ENCODE assay signal across 1 cellular context in the genomic region with DNA sequence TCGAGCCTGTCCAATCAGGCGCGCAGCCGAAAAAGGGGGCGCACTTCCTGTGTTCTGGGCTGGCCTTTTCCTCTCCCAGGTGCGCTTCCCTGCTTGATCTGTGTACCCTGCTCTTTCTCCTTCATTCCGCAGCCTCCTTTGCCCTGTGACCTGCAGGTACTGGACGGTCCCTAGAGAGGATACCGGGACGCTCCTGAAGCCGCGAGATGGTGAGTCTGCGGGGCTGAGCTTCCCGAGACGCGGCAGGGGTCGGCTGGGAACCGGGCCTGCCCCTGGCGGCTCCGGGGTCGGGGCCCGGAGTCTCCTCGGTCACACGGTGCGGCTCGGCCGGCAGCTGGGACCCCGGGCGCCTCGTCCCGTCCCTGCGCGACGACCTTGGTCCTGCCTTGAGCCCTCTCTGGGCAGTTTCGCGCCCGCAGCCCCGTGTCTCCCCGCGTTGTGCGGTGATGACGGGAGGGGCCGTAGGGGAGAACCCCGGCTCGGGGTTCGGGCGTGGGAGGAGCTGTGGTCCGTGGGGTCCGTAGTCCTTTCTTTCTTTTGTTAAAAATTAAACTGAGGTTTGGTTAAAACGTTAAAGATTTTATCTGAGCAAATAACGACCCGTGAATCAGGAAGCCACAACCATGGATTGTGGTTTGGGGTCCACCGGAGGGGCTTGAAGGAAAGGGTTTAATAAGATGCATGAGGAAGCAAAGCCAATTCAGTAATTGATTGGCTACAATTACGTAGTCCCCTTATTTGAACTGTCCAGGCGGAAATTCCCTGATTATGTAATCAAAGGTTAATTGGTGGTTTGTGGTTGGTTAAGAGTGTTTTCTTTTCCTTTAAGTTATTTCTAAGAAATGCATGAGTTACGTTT.
A peak's percentile ranks its signal among the peaks of the same experiment; 100 is the strongest.
TF ChIP-seq lines count a peak whose summit lies in the region.

No MANE protein-coding gene starts in this region.

TF ChIP-seq in HepG2, 621 proteins besides CTCF, POLR2A, EP300 and RAD21 (continued from another document and continues in another):
- TF ChIP-seq, protein P1, sequence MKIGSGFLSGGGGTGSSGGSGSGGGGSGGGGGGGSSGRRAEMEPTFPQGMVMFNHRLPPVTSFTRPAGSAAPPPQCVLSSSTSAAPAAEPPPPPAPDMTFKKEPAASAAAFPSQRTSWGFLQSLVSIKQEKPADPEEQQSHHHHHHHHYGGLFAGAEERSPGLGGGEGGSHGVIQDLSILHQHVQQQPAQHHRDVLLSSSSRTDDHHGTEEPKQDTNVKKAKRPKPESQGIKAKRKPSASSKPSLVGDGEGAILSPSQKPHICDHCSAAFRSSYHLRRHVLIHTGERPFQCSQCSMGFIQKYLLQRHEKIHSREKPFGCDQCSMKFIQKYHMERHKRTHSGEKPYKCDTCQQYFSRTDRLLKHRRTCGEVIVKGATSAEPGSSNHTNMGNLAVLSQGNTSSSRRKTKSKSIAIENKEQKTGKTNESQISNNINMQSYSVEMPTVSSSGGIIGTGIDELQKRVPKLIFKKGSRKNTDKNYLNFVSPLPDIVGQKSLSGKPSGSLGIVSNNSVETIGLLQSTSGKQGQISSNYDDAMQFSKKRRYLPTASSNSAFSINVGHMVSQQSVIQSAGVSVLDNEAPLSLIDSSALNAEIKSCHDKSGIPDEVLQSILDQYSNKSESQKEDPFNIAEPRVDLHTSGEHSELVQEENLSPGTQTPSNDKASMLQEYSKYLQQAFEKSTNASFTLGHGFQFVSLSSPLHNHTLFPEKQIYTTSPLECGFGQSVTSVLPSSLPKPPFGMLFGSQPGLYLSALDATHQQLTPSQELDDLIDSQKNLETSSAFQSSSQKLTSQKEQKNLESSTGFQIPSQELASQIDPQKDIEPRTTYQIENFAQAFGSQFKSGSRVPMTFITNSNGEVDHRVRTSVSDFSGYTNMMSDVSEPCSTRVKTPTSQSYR (CRISPR knock-in tag; IDR thresholded peaks at IDR 0.05; ENCODE audit: borderline replicate concordance): no peak
- TF ChIP-seq, protein P2, sequence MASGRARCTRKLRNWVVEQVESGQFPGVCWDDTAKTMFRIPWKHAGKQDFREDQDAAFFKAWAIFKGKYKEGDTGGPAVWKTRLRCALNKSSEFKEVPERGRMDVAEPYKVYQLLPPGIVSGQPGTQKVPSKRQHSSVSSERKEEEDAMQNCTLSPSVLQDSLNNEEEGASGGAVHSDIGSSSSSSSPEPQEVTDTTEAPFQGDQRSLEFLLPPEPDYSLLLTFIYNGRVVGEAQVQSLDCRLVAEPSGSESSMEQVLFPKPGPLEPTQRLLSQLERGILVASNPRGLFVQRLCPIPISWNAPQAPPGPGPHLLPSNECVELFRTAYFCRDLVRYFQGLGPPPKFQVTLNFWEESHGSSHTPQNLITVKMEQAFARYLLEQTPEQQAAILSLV (CRISPR knock-in tag; IDR thresholded peaks at IDR 0.05; ENCODE audit: borderline replicate concordance): peak; percentile 96; the same call in 1 of the 2 replicates
- TF ChIP-seq SETDB1 (CRISPR knock-in tag; IDR thresholded peaks at IDR 0.05; ENCODE audit: borderline replicate concordance) (no peak), ZNF589 (CRISPR knock-in tag; conservative IDR thresholded peaks at IDR 0.05) (peak; percentile 85), RARA (CRISPR knock-in tag; IDR thresholded peaks at IDR 0.05) (peak; percentile 49), MEIS2 (CRISPR knock-in tag; IDR thresholded peaks at IDR 0.05) (no peak; the same call in 1 of the 2 replicates), U2AF2 (IDR thresholded peaks at IDR 0.05; ENCODE audit: low read depth, low read length) (no peak), HIVEP1 (CRISPR knock-in tag; IDR thresholded peaks at IDR 0.05) (peak; percentile 98), ZNF607 (CRISPR knock-in tag; IDR thresholded peaks at IDR 0.05; ENCODE audit: borderline replicate concordance) (peak; percentile 90)
- TF ChIP-seq, protein P3, sequence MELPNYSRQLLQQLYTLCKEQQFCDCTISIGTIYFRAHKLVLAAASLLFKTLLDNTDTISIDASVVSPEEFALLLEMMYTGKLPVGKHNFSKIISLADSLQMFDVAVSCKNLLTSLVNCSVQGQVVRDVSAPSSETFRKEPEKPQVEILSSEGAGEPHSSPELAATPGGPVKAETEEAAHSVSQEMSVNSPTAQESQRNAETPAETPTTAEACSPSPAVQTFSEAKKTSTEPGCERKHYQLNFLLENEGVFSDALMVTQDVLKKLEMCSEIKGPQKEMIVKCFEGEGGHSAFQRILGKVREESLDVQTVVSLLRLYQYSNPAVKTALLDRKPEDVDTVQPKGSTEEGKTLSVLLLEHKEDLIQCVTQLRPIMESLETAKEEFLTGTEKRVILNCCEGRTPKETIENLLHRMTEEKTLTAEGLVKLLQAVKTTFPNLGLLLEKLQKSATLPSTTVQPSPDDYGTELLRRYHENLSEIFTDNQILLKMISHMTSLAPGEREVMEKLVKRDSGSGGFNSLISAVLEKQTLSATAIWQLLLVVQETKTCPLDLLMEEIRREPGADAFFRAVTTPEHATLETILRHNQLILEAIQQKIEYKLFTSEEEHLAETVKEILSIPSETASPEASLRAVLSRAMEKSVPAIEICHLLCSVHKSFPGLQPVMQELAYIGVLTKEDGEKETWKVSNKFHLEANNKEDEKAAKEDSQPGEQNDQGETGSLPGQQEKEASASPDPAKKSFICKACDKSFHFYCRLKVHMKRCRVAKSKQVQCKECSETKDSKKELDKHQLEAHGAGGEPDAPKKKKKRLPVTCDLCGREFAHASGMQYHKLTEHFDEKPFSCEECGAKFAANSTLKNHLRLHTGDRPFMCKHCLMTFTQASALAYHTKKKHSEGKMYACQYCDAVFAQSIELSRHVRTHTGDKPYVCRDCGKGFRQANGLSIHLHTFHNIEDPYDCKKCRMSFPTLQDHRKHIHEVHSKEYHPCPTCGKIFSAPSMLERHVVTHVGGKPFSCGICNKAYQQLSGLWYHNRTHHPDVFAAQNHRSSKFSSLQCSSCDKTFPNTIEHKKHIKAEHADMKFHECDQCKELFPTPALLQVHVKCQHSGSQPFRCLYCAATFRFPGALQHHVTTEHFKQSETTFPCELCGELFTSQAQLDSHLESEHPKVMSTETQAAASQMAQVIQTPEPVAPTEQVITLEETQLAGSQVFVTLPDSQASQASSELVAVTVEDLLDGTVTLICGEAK (IDR thresholded peaks at IDR 0.05): no peak
- TF ChIP-seq, protein P3 (CRISPR knock-in tag; IDR thresholded peaks at IDR 0.05): peak; percentile 57
- TF ChIP-seq, protein P4, sequence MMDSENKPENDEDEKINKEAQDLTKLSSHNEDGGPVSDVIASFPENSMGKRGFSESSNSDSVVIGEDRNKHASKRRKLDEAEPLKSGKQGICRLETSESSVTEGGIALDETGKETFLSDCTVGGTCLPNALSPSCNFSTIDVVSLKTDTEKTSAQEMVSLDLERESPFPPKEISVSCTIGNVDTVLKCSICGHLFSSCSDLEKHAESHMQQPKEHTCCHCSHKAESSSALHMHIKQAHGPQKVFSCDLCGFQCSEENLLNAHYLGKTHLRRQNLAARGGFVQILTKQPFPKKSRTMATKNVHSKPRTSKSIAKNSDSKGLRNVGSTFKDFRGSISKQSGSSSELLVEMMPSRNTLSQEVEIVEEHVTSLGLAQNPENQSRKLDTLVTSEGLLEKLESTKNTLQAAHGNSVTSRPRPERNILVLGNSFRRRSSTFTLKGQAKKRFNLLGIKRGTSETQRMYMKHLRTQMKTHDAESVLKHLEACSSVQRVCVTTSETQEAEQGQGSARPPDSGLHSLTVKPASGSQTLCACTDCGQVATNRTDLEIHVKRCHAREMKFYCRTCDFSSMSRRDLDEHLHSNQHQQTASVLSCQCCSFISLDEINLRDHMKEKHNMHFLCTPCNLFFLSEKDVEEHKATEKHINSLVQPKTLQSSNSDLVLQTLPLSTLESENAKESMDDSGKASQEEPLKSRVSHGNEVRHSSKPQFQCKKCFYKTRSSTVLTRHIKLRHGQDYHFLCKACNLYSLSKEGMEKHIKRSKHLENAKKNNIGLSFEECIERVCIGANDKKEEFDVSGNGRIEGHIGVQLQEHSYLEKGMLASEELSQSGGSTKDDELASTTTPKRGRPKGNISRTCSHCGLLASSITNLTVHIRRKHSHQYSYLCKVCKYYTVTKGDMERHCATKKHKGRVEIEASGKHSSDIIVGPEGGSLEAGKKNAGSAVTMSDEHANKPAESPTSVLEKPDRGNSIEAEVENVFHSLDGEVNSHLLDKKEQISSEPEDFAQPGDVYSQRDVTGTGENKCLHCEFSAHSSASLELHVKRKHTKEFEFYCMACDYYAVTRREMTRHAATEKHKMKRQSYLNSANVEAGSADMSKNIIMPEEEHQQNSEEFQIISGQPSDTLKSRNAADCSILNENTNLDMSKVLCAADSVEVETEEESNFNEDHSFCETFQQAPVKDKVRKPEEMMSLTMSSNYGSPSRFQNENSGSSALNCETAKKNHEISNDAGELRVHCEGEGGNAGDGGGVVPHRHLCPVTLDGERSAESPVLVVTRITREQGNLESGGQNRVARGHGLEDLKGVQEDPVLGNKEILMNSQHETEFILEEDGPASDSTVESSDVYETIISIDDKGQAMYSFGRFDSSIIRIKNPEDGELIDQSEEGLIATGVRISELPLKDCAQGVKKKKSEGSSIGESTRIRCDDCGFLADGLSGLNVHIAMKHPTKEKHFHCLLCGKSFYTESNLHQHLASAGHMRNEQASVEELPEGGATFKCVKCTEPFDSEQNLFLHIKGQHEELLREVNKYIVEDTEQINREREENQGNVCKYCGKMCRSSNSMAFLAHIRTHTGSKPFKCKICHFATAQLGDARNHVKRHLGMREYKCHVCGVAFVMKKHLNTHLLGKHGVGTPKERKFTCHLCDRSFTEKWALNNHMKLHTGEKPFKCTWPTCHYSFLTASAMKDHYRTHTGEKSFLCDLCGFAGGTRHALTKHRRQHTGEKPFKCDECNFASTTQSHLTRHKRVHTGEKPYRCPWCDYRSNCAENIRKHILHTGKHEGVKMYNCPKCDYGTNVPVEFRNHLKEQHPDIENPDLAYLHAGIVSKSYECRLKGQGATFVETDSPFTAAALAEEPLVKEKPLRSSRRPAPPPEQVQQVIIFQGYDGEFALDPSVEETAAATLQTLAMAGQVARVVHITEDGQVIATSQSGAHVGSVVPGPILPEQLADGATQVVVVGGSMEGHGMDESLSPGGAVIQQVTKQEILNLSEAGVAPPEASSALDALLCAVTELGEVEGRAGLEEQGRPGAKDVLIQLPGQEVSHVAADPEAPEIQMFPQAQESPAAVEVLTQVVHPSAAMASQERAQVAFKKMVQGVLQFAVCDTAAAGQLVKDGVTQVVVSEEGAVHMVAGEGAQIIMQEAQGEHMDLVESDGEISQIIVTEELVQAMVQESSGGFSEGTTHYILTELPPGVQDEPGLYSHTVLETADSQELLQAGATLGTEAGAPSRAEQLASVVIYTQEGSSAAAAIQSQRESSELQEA (CRISPR knock-in tag; IDR thresholded peaks at IDR 0.05; ENCODE audit: not compliant biosample characterization): peak; percentile 82
- TF ChIP-seq, protein P5, sequence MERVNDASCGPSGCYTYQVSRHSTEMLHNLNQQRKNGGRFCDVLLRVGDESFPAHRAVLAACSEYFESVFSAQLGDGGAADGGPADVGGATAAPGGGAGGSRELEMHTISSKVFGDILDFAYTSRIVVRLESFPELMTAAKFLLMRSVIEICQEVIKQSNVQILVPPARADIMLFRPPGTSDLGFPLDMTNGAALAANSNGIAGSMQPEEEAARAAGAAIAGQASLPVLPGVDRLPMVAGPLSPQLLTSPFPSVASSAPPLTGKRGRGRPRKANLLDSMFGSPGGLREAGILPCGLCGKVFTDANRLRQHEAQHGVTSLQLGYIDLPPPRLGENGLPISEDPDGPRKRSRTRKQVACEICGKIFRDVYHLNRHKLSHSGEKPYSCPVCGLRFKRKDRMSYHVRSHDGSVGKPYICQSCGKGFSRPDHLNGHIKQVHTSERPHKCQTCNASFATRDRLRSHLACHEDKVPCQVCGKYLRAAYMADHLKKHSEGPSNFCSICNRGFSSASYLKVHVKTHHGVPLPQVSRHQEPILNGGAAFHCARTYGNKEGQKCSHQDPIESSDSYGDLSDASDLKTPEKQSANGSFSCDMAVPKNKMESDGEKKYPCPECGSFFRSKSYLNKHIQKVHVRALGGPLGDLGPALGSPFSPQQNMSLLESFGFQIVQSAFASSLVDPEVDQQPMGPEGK (CRISPR knock-in tag; IDR thresholded peaks at IDR 0.05): peak; percentile 81
- TF ChIP-seq, protein P6, sequence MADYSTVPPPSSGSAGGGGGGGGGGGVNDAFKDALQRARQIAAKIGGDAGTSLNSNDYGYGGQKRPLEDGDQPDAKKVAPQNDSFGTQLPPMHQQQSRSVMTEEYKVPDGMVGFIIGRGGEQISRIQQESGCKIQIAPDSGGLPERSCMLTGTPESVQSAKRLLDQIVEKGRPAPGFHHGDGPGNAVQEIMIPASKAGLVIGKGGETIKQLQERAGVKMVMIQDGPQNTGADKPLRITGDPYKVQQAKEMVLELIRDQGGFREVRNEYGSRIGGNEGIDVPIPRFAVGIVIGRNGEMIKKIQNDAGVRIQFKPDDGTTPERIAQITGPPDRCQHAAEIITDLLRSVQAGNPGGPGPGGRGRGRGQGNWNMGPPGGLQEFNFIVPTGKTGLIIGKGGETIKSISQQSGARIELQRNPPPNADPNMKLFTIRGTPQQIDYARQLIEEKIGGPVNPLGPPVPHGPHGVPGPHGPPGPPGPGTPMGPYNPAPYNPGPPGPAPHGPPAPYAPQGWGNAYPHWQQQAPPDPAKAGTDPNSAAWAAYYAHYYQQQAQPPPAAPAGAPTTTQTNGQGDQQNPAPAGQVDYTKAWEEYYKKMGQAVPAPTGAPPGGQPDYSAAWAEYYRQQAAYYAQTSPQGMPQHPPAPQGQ (CRISPR knock-in tag; IDR thresholded peaks at IDR 0.05; ENCODE audit: borderline replicate concordance): no peak
